Comparison of ENCODE assay signal across 36 cellular contexts in the genomic region with DNA sequence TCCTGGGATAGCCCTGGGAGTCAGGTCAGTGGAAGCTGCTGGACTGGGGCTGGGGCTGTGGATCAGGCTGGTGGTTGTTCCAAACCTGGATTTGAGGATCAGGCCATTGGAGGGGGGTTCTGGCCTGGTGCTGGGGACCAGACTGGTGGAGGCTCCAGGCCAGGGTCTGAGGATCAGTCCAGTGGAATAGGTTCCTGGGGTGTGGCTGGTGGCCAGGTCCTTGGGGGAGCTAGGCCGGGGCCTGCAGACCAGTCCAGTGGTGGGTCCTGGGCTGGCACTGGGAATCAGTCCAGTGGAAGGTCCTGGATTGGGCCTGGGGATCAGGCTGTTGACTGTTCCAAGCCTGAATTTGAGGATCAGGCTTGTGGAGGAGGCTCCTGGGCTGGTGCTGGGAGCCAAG. TPM values are rescaled to one million over a fixed set of nuclear protein-coding genes. Genes with fewer than 3 reads are reported as not detected.
"Had no signal": no experiment of that assay in that cellular context is flagged by ENCODE, and none has a peak within 500 bp of the region (broad histone marks: within the 10 kb centered on the region; RNA-seq: fewer than 3 reads in every experiment).

No MANE protein-coding gene starts in this region.

- H3K36me3 ChIP-seq: MG63 had no signal

- DNase-seq: Karpas-422, Kasumi-1, KBM-7, KG1, MG63, MM.1S, MV-4-11, NCI-H1048, NCI-H1092, NCI-H1092 treated with DMSO at 0.1 percent for 48 hours, NCI-H1105, NCI-H1105 treated with DMSO at 0.1 percent for 48 hours, NCI-H1417, NCI-H1417 treated with DMSO at 0.1 percent for 48 hours, NCI-H1436, NCI-H1436 treated with DMSO at 0.1 percent for 48 hours, NCI-H146, NCI-H1694, NCI-H1694 treated with DMSO at 0.1 percent for 48 hours, NCI-H187, NCI-H187 treated with DMSO at 0.1 percent for 48 hours, NCI-H1930, NCI-H2029, NCI-H2029 treated with DMSO at 0.1 percent for 48 hours, NCI-H2081, NCI-H2081 treated with DMSO at 0.1 percent for 48 hours, NCI-H2107, NCI-H2171, NCI-H2171 treated with DMSO at 0.1 percent for 48 hours, NCI-H2227 treated with DMSO at 0.1 percent for 48 hours, NCI-H226, NCI-H345, NCI-H446, NCI-H446 treated with DMSO at 0.1 percent for 48 hours had no signal

- H3K9me3 ChIP-seq: MG63 had no signal

- H3K27ac ChIP-seq: KMS-11 had no signal

- H3K9ac ChIP-seq: KMS-11 had no signal

- H3K4me3 ChIP-seq: MG63 had no signal

- H3K27me3 ChIP-seq: MG63 had no signal

- H3K4me2 ChIP-seq: KMS-11 had no signal

RNA-seq across cellular contexts. Expression of a gene that starts 8.0 kb away (rescaled TPM):
- total RNA-seq: MCF 10A had no signal

RNA-seq across cellular contexts. Expression of a gene that starts 57.1 kb away (rescaled TPM):
- total RNA-seq: MCF 10A had no signal
